Comparison of ENCODE assay signal across 9 cellular contexts in the genomic region with DNA sequence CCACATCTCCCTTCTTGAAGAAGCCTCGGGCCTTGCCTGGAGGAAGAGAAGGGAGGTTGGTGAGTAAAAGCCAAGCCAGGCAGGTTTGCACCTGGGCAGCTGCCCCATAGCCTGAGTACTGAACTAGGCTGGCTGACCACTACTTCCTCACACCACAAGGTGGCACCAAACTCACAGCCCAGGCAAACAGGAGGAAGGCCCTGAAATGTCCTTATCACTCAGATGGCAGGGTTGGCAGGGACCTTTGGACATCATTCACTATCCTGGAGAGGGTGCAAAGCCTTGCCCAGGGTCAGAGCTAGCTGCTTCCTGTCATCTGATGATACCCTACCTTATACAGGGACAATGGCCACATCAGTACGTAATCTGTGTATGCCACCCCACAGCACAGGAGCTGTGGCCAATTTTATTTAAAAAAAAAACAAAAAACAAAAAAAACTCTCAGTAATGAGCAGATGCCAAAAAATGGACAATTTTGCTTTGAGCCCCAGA. TPM values are rescaled to one million over a fixed set of nuclear protein-coding genes. Genes with fewer than 3 reads are reported as not detected.
DNase-seq lines count a peak whose midpoint lies in the region; ATAC-seq, FAIRE-seq and TF ChIP-seq lines count a peak whose summit lies in the region.
"Had no signal": no experiment of that assay in that cellular context is flagged by ENCODE, and none has a peak within 500 bp of the region (broad histone marks: within the 10 kb centered on the region; RNA-seq: fewer than 3 reads in every experiment).

No MANE protein-coding gene starts in this region.

- H3K27me3 ChIP-seq in pancreas (peaks cover 0 to 3% (median 0%) of the 10 kb centered on the region in 4 donors), upper lobe of left lung (no peaks in the 10 kb centered on the region)

- 51 to 52% methylated on average over 2 of the region's 2 CpGs for WGBS in pancreas, 2 donors
- WGBS in upper lobe of left lung, 2 donors: 51 to 53% methylated on average over 2 of the region's 2 CpGs

- ATAC-seq in pancreas (peak; percentile 78 to 87 (median 84)), upper lobe of left lung (ENCODE audit: low FRiP score in 2 of 2) (peak; percentile 77 to 86)

- H3K27ac ChIP-seq in pancreas (no peak overlapping the region), upper lobe of left lung (peak overlapping the region in 3 of 4 donors; percentile 48 to 69 (median 58))

- DNase-seq in DMS 273 (lab: John Stamatoyannopoulos, UW; ENCODE audit: unreplicated experiment): peak; percentile 77
- no peak for DNase-seq in DMS 273 treated with DMSO at 0.1 percent for 48 hours (lab: John Stamatoyannopoulos, UW)
- DNase-seq in LHCN-M2 (ENCODE audit: low read depth): peak; percentile 71
- DNase-seq in SK-N-DZ (ENCODE audit: low spot score): peak; percentile 63
- peak; percentile 74 for DNase-seq in activated naive CD4-positive, alpha-beta T cell treated with Interleukin-2 at 50 U/mL for 16 hours
- DNase-seq in germinal center (ENCODE audit: low spot score): peak; percentile 76
- peak; percentile 58 to 85 (median 78) for DNase-seq in pancreas
- DNase-seq in upper lobe of left lung: peak in 1 of 2 donors; percentile 85

- FAIRE-seq in pancreas (lab: Jason Lieb, UNC): no peak
- FAIRE-seq: A204.1 had no signal

- H3K9me3 ChIP-seq in pancreas (no peaks in the 10 kb centered on the region), upper lobe of left lung (no peaks in the 10 kb centered on the region)

- H3K4me1 ChIP-seq in pancreas (no peaks in the 10 kb centered on the region), upper lobe of left lung (peaks cover 14 to 62% (median 29%) of the 10 kb centered on the region in 4 donors)

- peaks cover 3 to 39% (median 21%) of the 10 kb centered on the region in 3 donors for H3K36me3 ChIP-seq in pancreas
- peaks cover 36 to 65% (median 62%) of the 10 kb centered on the region in 4 donors for H3K36me3 ChIP-seq in upper lobe of left lung

- no peak for TF ChIP-seq POLR2A in upper lobe of left lung (IDR thresholded peaks at IDR 0.05)

- TF ChIP-seq CTCF in pancreas (IDR thresholded peaks at IDR 0.05) (peak; percentile 77 to 87 (median 84)), upper lobe of left lung (IDR thresholded peaks at IDR 0.05) (peak; percentile 79 to 95 (median 88))

- H3K4me3 ChIP-seq in pancreas: no peak overlapping the region
- H3K4me3 ChIP-seq in upper lobe of left lung: no peak overlapping the region

- no peak for TF ChIP-seq EP300 in upper lobe of left lung (IDR thresholded peaks at IDR 0.05)

- intact Hi-C loops in pancreas (cut with DNase I): loop anchor here in 1 of 3 donors (5.0 kb wide), 1 partner anchor 88 kb away; no protein-coding TSS in a partner anchor

RNA-seq across cellular contexts. Expression of gene GRAMD2A, which starts 2.2 kb away (rescaled TPM):
- total RNA-seq in LHCN-M2 (2014; rRNA removed) (0.06 TPM in 1 of 2 replicates, not detected in the other), pancreas (under 1 TPM in 1 of 6 donors, not detected in 5; 0.19 TPM), upper lobe of left lung (10 to 100 TPM; 26.7 to 52.4 (median 32.9) TPM)
- polyA plus RNA-seq in LHCN-M2 (2012): not detected
- not detected in 2 replicates for polyA plus RNA-seq in SK-N-DZ (2014; cell fraction: cytosol; rRNA removed)
- not detected in 2 replicates for polyA plus RNA-seq in SK-N-DZ (2014; cell fraction: nucleus; rRNA removed)
- polyA plus RNA-seq in pancreas: under 1 TPM in 1 of 2 donors, not detected in 1; 0.28 TPM

RNA-seq across cellular contexts. Expression of gene PKM, which starts 31.2 kb away (rescaled TPM):
- total RNA-seq in LHCN-M2 (2014; rRNA removed): 3,615 and 3,840 TPM in 2 replicates
- polyA plus RNA-seq in LHCN-M2 (2012): 5,515 TPM
- polyA plus RNA-seq in SK-N-DZ (2014; cell fraction: cytosol; rRNA removed): 973 and 1,108 TPM in 2 replicates
- 738 and 804 TPM in 2 replicates for polyA plus RNA-seq in SK-N-DZ (2014; cell fraction: nucleus; rRNA removed)
- 100 to 1,000 TPM in 3 of 6 donors, 10 to 100 TPM in 3; 61.8 to 219 (median 110) TPM for total RNA-seq in pancreas
- 100 to 1,000 TPM in 1 of 2 donors, 10 to 100 TPM in 1; 67.2 to 140 TPM for polyA plus RNA-seq in pancreas
- 100 to 1,000 TPM; 278 to 569 (median 393) TPM for total RNA-seq in upper lobe of left lung

Comparison
In these comparisons a context has a peak if more than half of its experiments do, and no peak if none do; other contexts are left out.
1. H3K27ac ChIP-seq: peak in upper lobe of left lung (3 of 4); none in pancreas (0 of 4).
2. RNA of gene GRAMD2A, which starts 2.2 kb away (total RNA-seq): 26.7 to 52.4 TPM in upper lobe of left lung; 0.19 TPM in pancreas and 0.06 TPM in LHCN-M2; every median in the first group is over 10 times any median in the second.